ENCODE assay signal across 21 cellular contexts in the genomic region with DNA sequence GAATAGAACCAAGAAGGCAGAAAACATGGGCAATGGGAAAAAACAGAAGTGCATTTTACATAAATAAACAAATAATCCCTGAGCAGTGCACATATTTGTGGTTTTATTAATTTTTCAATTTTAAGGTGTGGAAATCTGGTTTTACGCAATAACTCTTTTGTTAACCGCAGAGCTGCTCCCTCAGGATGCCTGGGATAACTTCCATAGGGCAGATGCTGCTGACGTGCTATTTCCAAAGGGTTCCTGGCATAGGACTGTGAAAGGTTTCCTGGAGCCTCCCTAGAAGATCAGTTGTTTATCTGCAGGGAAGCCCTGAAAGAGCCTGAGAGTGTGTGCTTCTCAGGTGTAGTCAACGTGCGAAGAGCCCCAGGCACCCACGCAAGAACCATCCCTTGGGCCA.
A peak's percentile ranks its signal among the peaks of the same experiment; 100 is the strongest.
DNase-seq lines count a peak whose midpoint lies in the region; TF ChIP-seq lines count a peak whose summit lies in the region.
"Had no signal": no experiment of that assay in that cellular context is flagged by ENCODE, and none has a peak within 500 bp of the region (broad histone marks: within the 10 kb centered on the region; RNA-seq: fewer than 3 reads in every experiment).

No MANE protein-coding gene starts in this region.

- TF ChIP-seq CTCF in MCF 10A (IDR thresholded peaks at IDR 0.05; ENCODE audit: unreplicated experiment): no peak
- no peak for TF ChIP-seq CTCF in tibial nerve (IDR thresholded peaks at IDR 0.05)
- TF ChIP-seq CTCF in brain microvascular endothelial cell (IDR thresholded peaks at IDR 0.05; ENCODE audit: low read depth, low read length, missing control alignments): no peak

- no peaks in the 10 kb centered on the region for H3K36me3 ChIP-seq in tibial nerve
- H3K36me3 ChIP-seq in brain microvascular endothelial cell (replicated peaks): no peaks in the 10 kb centered on the region
- H3K36me3 ChIP-seq: suprapubic skin had no signal

- H3K9me3 ChIP-seq in tibial nerve: no peaks in the 10 kb centered on the region
- H3K9me3 ChIP-seq: suprapubic skin had no signal

- peak; percentile 45 to 80 for TF ChIP-seq EP300 in tibial nerve (IDR thresholded peaks at IDR 0.05)

- H3K27ac Mint-ChIP-seq in MCF 10A (ENCODE audit: low read depth, unreplicated experiment): peak overlapping the region; percentile 96
- no peak overlapping the region for H3K27ac Mint-ChIP-seq in activated naive CD8-positive, alpha-beta T cell treated with anti-CD3 and anti-CD28 coated beads for 36 hours
- H3K27ac Mint-ChIP-seq: activated CD8-positive, alpha-beta T cell treated with anti-CD3 and anti-CD28 coated beads, Interleukin-2, amount 10 ng/mL, durations not matched to agents 7 days and 5 days; activated naive CD8-positive, alpha-beta T cell treated with anti-CD3 and anti-CD28 coated beads, Interleukin-2, amount 50 U/mL, for 24 hours; activated T-cell treated with anti-CD3 and anti-CD28 coated beads, Interleukin-2, amount 50 U/mL, for 72 hours; T-helper 1 cell treated with Interleukin-12 subunit alpha and Interleukin-12 subunit beta and Interleukin-4 antibody, amounts not matched to agents 30 μg/mL and 1 μg/mL, for 36 hours had no signal

- H3K27me3 ChIP-seq in tibial nerve (no peaks in the 10 kb centered on the region), brain microvascular endothelial cell (replicated peaks) (no peaks in the 10 kb centered on the region)
- H3K27me3 ChIP-seq: suprapubic skin had no signal

- peak overlapping the region; percentile 55 for H3K4me3 Mint-ChIP-seq in MCF 10A (ENCODE audit: unreplicated experiment)
- H3K4me3 Mint-ChIP-seq in activated naive CD8-positive, alpha-beta T cell treated with anti-CD3 and anti-CD28 coated beads for 36 hours: no peak overlapping the region
- H3K4me3 Mint-ChIP-seq: activated CD8-positive, alpha-beta T cell treated with anti-CD3 and anti-CD28 coated beads, Interleukin-2, amount 10 ng/mL, durations not matched to agents 7 days and 5 days; activated naive CD8-positive, alpha-beta T cell treated with anti-CD3 and anti-CD28 coated beads, Interleukin-2, amount 50 U/mL, for 24 hours; activated T-cell treated with anti-CD3 and anti-CD28 coated beads, Interleukin-2, amount 50 U/mL, for 72 hours; T-helper 1 cell treated with Interleukin-12 subunit alpha and Interleukin-12 subunit beta and Interleukin-4 antibody, amounts not matched to agents 30 μg/mL and 1 μg/mL, for 36 hours had no signal

- intact Hi-C loops in MCF 10A (cut with micrococcal nuclease): loop anchor here (10.0 kb wide), 1 partner anchor 132 kb away; no protein-coding TSS in a partner anchor

- TF ChIP-seq POLR2A in tibial nerve (IDR thresholded peaks at IDR 0.05): no peak

- no peaks in the 10 kb centered on the region for H3K36me3 Mint-ChIP-seq in MCF 10A (ENCODE audit: insufficient read depth, unreplicated experiment)
- H3K36me3 Mint-ChIP-seq in activated naive CD8-positive, alpha-beta T cell treated with anti-CD3 and anti-CD28 coated beads for 36 hours: no peaks in the 10 kb centered on the region

- peaks cover 0 to 20% (median under 1%) of the 10 kb centered on the region in 4 donors for H3K4me1 ChIP-seq in tibial nerve
- H3K4me1 ChIP-seq: suprapubic skin had no signal

- H3K9me3 Mint-ChIP-seq in MCF 10A (ENCODE audit: unreplicated experiment): peaks cover 6% of the 10 kb centered on the region
- H3K9me3 Mint-ChIP-seq in activated naive CD8-positive, alpha-beta T cell treated with anti-CD3 and anti-CD28 coated beads for 36 hours: no peaks in the 10 kb centered on the region
- H3K9me3 Mint-ChIP-seq: activated T-cell treated with anti-CD3 and anti-CD28 coated beads, Interleukin-2, amount 50 U/mL, for 72 hours; T-helper 1 cell treated with Interleukin-12 subunit alpha and Interleukin-12 subunit beta and Interleukin-4 antibody, amounts not matched to agents 30 μg/mL and 1 μg/mL, for 36 hours had no signal

- 61 to 76% methylated on average over 6 of the region's 6 CpGs for WGBS in tibial nerve, 2 donors

- POLR2A ChIA-PET in MCF 10A (lab: Yijun Ruan, JAX): interaction anchor here (0.6 to 4.9 kb wide), 11 partner anchors 11 to 443 kb away, joined by 3 to 34 read pairs (median 5); partner anchors contain the start of gene PLK2

- H3K27ac ChIP-seq in tibial nerve (peak overlapping the region in 1 of 4 donors; percentile 57), brain microvascular endothelial cell (no peak overlapping the region)
- H3K27ac ChIP-seq: C4-2B, HL-60, suprapubic skin had no signal

- BruUV-seq in MCF 10A (replicated peaks; lab: Mats Ljungman, UMichigan): no TSS peak

- DNase-seq in HT-29 (ENCODE audit: low spot score) (peak; percentile 84), MCF 10A (ENCODE audit: unreplicated experiment) (peak; percentile 96), iPS-NIHi7 (ENCODE audit: extremely low spot score) (peak; percentile 13), tibial nerve (ENCODE audit: low spot score in 2 of 2) (peak; percentile 17 to 46), putamen (ENCODE audit: low spot score) (no peak), brain microvascular endothelial cell (no peak)
- DNase-seq in activated naive CD8-positive, alpha-beta T cell treated with anti-CD3 and anti-CD28 coated beads for 36 hours: no peak
- DNase-seq: activated CD8-positive, alpha-beta T cell treated with anti-CD3 and anti-CD28 coated beads, Interleukin-2, amount 10 ng/mL, durations not matched to agents 7 days and 5 days; activated naive CD8-positive, alpha-beta T cell treated with anti-CD3 and anti-CD28 coated beads, Interleukin-2, amount 50 U/mL, for 24 hours; activated T-cell treated with anti-CD3 and anti-CD28 coated beads, Interleukin-2, amount 50 U/mL, for 72 hours; cerebellar nuclear complex; glutamatergic neuron; islet precursor cell; KBM-7; NCI-H1105; NCI-H2171; retina had no signal

- in situ Hi-C loops in brain microvascular endothelial cell (cut with HindIII; ENCODE audit: low pct_ligation_motif_present, low sequenced_read_pairs): no loop called here

- no peaks in the 10 kb centered on the region for H3K27me3 Mint-ChIP-seq in MCF 10A (ENCODE audit: insufficient read depth, unreplicated experiment)
- no peaks in the 10 kb centered on the region for H3K27me3 Mint-ChIP-seq in activated naive CD8-positive, alpha-beta T cell treated with anti-CD3 and anti-CD28 coated beads for 36 hours
- H3K27me3 Mint-ChIP-seq: activated naive CD8-positive, alpha-beta T cell treated with anti-CD3 and anti-CD28 coated beads, Interleukin-2, amount 50 U/mL, for 24 hours had no signal

- CTCF ChIA-PET in MCF 10A (lab: Yijun Ruan, JAX): interaction anchor here (0.5 to 2.1 kb wide), 5 partner anchors 13 to 444 kb away, joined by 3 to 12 read pairs (median 4); partner anchors contain the start of gene PLK2

- H3K4me3 ChIP-seq in tibial nerve: no peak overlapping the region
- no peak overlapping the region for H3K4me3 ChIP-seq in brain microvascular endothelial cell (ENCODE audit: low read depth, low read length)
- H3K4me3 ChIP-seq: suprapubic skin had no signal

- peaks cover 24% of the 10 kb centered on the region for H3K4me1 Mint-ChIP-seq in MCF 10A (ENCODE audit: insufficient read depth, unreplicated experiment)
- no peaks in the 10 kb centered on the region for H3K4me1 Mint-ChIP-seq in activated naive CD8-positive, alpha-beta T cell treated with anti-CD3 and anti-CD28 coated beads for 36 hours
- H3K4me1 Mint-ChIP-seq: activated naive CD8-positive, alpha-beta T cell treated with anti-CD3 and anti-CD28 coated beads, Interleukin-2, amount 50 U/mL, for 24 hours had no signal

Comparison
In these comparisons a context has a peak if more than half of its experiments do, and no peak if none do; other contexts are left out.
1. DNase-seq: peak in HT-29 (single experiment), MCF 10A (single experiment), iPS-NIHi7 (single experiment) and tibial nerve (2 of 2); none in putamen (single experiment), activated naive CD8-positive, alpha-beta T cell treated with anti-CD3 and anti-CD28 coated beads for 36 hours (single experiment) and brain microvascular endothelial cell (single experiment).